In the genomic region with DNA sequence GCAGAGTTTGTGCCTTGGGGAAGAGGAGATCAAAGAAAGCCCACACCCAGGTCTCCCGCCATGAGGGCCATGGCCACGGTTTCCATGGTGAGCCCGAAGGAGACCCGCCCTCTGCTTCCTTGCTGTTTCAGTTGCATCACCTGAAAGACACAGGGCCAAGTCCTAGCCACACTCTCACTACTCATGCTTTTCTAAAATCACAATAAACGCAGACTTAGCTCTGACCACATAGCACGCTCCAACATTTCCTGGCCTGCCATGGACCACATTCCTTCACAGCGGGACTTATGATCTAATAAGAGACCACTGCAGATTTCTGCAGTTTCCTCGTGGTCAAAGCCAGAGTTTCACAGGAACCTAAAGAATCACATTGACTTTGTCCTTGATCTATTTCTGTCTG, we compare ENCODE assay signal across 19 cellular contexts.
"Had no signal": no experiment of that assay in that cellular context is flagged by ENCODE, and none has a peak within 500 bp of the region (broad histone marks: within the 10 kb centered on the region; RNA-seq: fewer than 3 reads in every experiment).

No MANE protein-coding gene starts in this region.

- DNase-seq: cortex of kidney; dorsolateral prefrontal cortex; effector CD8-positive, alpha-beta T cell; heart left ventricle; hippocampal formation; kidney glomerular epithelial cell; naive thymus-derived CD4-positive, alpha-beta T cell; nephron progenitor cell; psoas muscle; stimulated activated CD4-positive, alpha-beta T cell treated with anti-CD3 and anti-CD28 coated beads, Interleukin-12 subunit alpha, Interleukin-12 subunit beta, amount 100 ng/mL, for 4 hours; stimulated activated naive CD4-positive, alpha-beta T cell; stomach; substantia nigra; transverse colon had no signal

- H3K27me3 ChIP-seq: heart left ventricle, stomach, transverse colon had no signal

- H3K4me3 ChIP-seq: dorsolateral prefrontal cortex, heart left ventricle, psoas muscle, skin epidermis, stomach, thoracic aorta, transverse colon had no signal

- FAIRE-seq: frontal cortex, islet of Langerhans, urothelium cell line had no signal

- H3K4me1 ChIP-seq: heart left ventricle, psoas muscle, stomach, transverse colon had no signal

- H3K27ac ChIP-seq: dorsolateral prefrontal cortex, heart left ventricle, psoas muscle, skin epidermis, stomach, thoracic aorta, transverse colon had no signal

- H3K9me3 ChIP-seq: heart left ventricle, psoas muscle, stomach, thoracic aorta, transverse colon had no signal

- H3K9me3 Mint-ChIP-seq: naive thymus-derived CD4-positive, alpha-beta T cell; nephron progenitor cell had no signal

- H3K36me3 ChIP-seq: heart left ventricle, stomach, thoracic aorta, transverse colon had no signal

- H3K4me3 Mint-ChIP-seq: naive thymus-derived CD4-positive, alpha-beta T cell; nephron progenitor cell had no signal

- H3K4me1 Mint-ChIP-seq: naive thymus-derived CD4-positive, alpha-beta T cell; nephron progenitor cell had no signal

- H3K27ac Mint-ChIP-seq: naive thymus-derived CD4-positive, alpha-beta T cell; nephron progenitor cell had no signal
